Comparison of ENCODE assay signal across 19 cellular contexts in the genomic region with DNA sequence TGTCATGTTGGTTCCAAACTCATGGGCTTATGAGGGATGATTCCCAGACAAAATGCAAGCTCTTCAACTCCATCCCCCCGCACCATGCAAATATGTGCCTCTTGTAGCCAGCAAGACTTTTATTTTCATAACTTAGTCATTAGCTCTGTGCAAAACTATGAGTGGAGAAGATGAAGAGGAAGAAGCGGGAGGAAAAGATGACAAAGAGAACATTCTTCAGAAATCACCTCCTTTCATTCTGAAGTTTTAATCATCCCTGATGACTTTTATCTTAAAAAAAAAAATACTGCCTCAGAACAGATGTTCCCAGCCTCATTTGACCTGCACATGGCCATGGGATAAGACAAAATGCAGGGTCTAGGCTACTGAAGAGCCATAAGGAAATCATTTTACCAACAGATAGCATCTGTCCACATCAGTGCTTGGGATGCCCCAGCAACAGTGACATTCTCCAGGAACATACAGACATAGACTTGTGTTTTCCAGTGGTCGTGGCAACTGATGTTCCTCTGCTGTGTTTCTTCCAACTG.
DNase-seq lines count a peak whose midpoint lies in the region; TF ChIP-seq lines count a peak whose summit lies in the region.
"Had no signal": no experiment of that assay in that cellular context is flagged by ENCODE, and none has a peak within 500 bp of the region (broad histone marks: within the 10 kb centered on the region; RNA-seq: fewer than 3 reads in every experiment).

No MANE protein-coding gene starts in this region.

- TF ChIP-seq POLR2A in adrenal gland (IDR thresholded peaks at IDR 0.05), result no peak
- no peak for TF ChIP-seq POLR2A in ovary (IDR thresholded peaks at IDR 0.05)

- H3K9ac ChIP-seq in mesendoderm (ENCODE audit: low read length), result no peak overlapping the region

- no peak overlapping the region for H3K4ac ChIP-seq in mesendoderm (ENCODE audit: low read depth, low read length)

- no peak overlapping the region for H2BK15ac ChIP-seq in mesendoderm (replicated peaks; ENCODE audit: low read depth)

- no peak overlapping the region for H2BK5ac ChIP-seq in mesendoderm (ENCODE audit: low read length)

- no peak overlapping the region for H4K5ac ChIP-seq in mesendoderm (ENCODE audit: low read length)

- no CpG with 5 or more reads among the region's 3 CpGs for WGBS in mesendoderm (ENCODE audit: extremely low coverage, insufficient coverage, low lambda C conversion rate)
- whole genome bisulfite sequencing in adrenal gland, 4 donors, result 68 to 82% (median 79%) methylated on average over 3 of the region's 3 CpGs
- WGBS in ovary, 3 donors, result 54 to 72% (median 70%) methylated on average over 3 of the region's 3 CpGs

- intact Hi-C loops in activated CD4-positive, alpha-beta memory T cell treated with anti-CD3 and anti-CD28 coated beads for 36 hours (cut with micrococcal nuclease), result no loop called here
- intact Hi-C loops in adrenal gland (cut with DNase I) (no loop called here), ovary (cut with DNase I) (no loop called here)

- no peak overlapping the region for H3K27ac ChIP-seq in mesendoderm (ENCODE audit: low read depth, low read length)
- H3K27ac ChIP-seq in adrenal gland, result no peak overlapping the region
- H3K27ac ChIP-seq in ovary, result no peak overlapping the region
- H3K27ac ChIP-seq: A549 had no signal

- H3K4me2 ChIP-seq in mesendoderm (ENCODE audit: low read length), result no peak overlapping the region
- H3K4me2 ChIP-seq: A549 had no signal

- no peak overlapping the region for H2AK5ac ChIP-seq in mesendoderm (ENCODE audit: low read length)

- H3K4me1 Mint-ChIP-seq in activated CD4-positive, alpha-beta memory T cell treated with anti-CD3 and anti-CD28 coated beads for 36 hours (ENCODE audit: low read depth), result no peaks in the 10 kb centered on the region
- H3K4me1 Mint-ChIP-seq: B cell; CD4-positive, alpha-beta memory T cell had no signal

- no peak overlapping the region for H3K56ac ChIP-seq in mesendoderm (ENCODE audit: low read length)

- H3K9me3 ChIP-seq in adrenal gland (replicated peaks in 1 of 3), result no peaks in the 10 kb centered on the region
- no peaks in the 10 kb centered on the region for H3K9me3 ChIP-seq in ovary
- H3K9me3 ChIP-seq: A549, MG63 had no signal

- H3K4me1 ChIP-seq in mesendoderm (ENCODE audit: control insufficient read depth, low read depth, low read length), result peaks cover 3% of the 10 kb centered on the region
- no peaks in the 10 kb centered on the region for H3K4me1 ChIP-seq in adrenal gland (replicated peaks in 1 of 2)
- no peaks in the 10 kb centered on the region for H3K4me1 ChIP-seq in ovary (ENCODE audit: insufficient read depth)
- H3K4me1 ChIP-seq: A549 had no signal

- H3K9me3 Mint-ChIP-seq in activated CD4-positive, alpha-beta memory T cell treated with anti-CD3 and anti-CD28 coated beads for 36 hours, result no peaks in the 10 kb centered on the region

- DNase-seq in AG20443 (ENCODE audit: low spot score), result peak; percentile 67
- DNase-seq in RPMI7951 (ENCODE audit: low read depth), result peak; percentile 33
- peak; percentile 42 for DNase-seq in choroid plexus epithelial cell (ENCODE audit: low read depth)
- DNase-seq in mesendoderm, result peak; percentile 27
- DNase-seq in activated CD4-positive, alpha-beta memory T cell treated with anti-CD3 and anti-CD28 coated beads for 36 hours, result no peak
- DNase-seq in activated CD4-positive, alpha-beta T cell treated with anti-CD3 and anti-CD28 coated beads, Interleukin-2, amount 50 U/mL, for 4 hours, result no peak
- DNase-seq in adrenal gland, result no peak
- no peak for DNase-seq in ovary
- DNase-seq: CD4-positive, alpha-beta memory T cell; DMS79 treated with DMSO at 0.1 percent for 48 hours; GF-D8; MG63; NCI-H1105; NCI-H1694 treated with DMSO at 0.1 percent for 48 hours; NCI-H345; NCI-H526 treated with DMSO at 0.1 percent for 48 hours; NK-92 treated with Interleukin-12 subunit alpha and Interleukin-12 subunit beta, amount 100 ng/mL, for 24 hours had no signal

- H3K36me3 Mint-ChIP-seq in activated CD4-positive, alpha-beta memory T cell treated with anti-CD3 and anti-CD28 coated beads for 36 hours, result no peaks in the 10 kb centered on the region
- H3K36me3 Mint-ChIP-seq: CD4-positive, alpha-beta memory T cell had no signal

- POLR2A ChIA-PET in activated CD4-positive, alpha-beta memory T cell treated with anti-CD3 and anti-CD28 coated beads for 36 hours (lab: Charles Lee), result no interaction called here

- H3K23ac ChIP-seq in mesendoderm (ENCODE audit: low read length), result no peak overlapping the region

- H2BK120ac ChIP-seq in mesendoderm (ENCODE audit: low read depth, low read length), result no peak overlapping the region

- no peak for TF ChIP-seq CTCF in choroid plexus epithelial cell (conservative IDR thresholded peaks at IDR 0.05; ENCODE audit: low read depth, low read length)
- no peak for TF ChIP-seq CTCF in adrenal gland (IDR thresholded peaks at IDR 0.05)
- no peak for TF ChIP-seq CTCF in ovary (IDR thresholded peaks at IDR 0.05)

- H3K18ac ChIP-seq in mesendoderm (ENCODE audit: low read length), result no peak overlapping the region

- H3K27me3 ChIP-seq in mesendoderm (ENCODE audit: insufficient read depth, low read length, poor library complexity) (no peaks in the 10 kb centered on the region), adrenal gland (no peaks in the 10 kb centered on the region), ovary (no peaks in the 10 kb centered on the region)
- H3K27me3 ChIP-seq: MG63 had no signal

- no peaks in the 10 kb centered on the region for H3K79me2 ChIP-seq in mesendoderm (ENCODE audit: control insufficient read depth, insufficient read depth, low read length)

- H3K79me1 ChIP-seq in mesendoderm (ENCODE audit: low read length), result no peaks in the 10 kb centered on the region

- no peak overlapping the region for H3K4me3 Mint-ChIP-seq in activated CD4-positive, alpha-beta memory T cell treated with anti-CD3 and anti-CD28 coated beads for 36 hours
- H3K4me3 Mint-ChIP-seq: B cell; CD4-positive, alpha-beta memory T cell had no signal

- H3K4me3 ChIP-seq in choroid plexus epithelial cell (ENCODE audit: low read depth, low read length) (no peak overlapping the region), mesendoderm (ENCODE audit: low read length) (no peak overlapping the region), adrenal gland (no peak overlapping the region), ovary (no peak overlapping the region)
- H3K4me3 ChIP-seq: A549, MG63 had no signal

- no peak for TF ChIP-seq EP300 in ovary (IDR thresholded peaks at IDR 0.05)

- no peak overlapping the region for H4K8ac ChIP-seq in mesendoderm (ENCODE audit: low read depth, low read length)

- no peak overlapping the region for H3K27ac Mint-ChIP-seq in activated CD4-positive, alpha-beta memory T cell treated with anti-CD3 and anti-CD28 coated beads for 36 hours
- H3K27ac Mint-ChIP-seq: B cell; CD4-positive, alpha-beta memory T cell had no signal

- H3K36me3 ChIP-seq in mesendoderm (ENCODE audit: control insufficient read depth, insufficient read depth, low read length), result no peaks in the 10 kb centered on the region
- H3K36me3 ChIP-seq in adrenal gland (replicated peaks in 1 of 2), result no peaks in the 10 kb centered on the region
- H3K36me3 ChIP-seq in ovary, result no peaks in the 10 kb centered on the region
- H3K36me3 ChIP-seq: MG63 had no signal

- H3K27me3 Mint-ChIP-seq in activated CD4-positive, alpha-beta memory T cell treated with anti-CD3 and anti-CD28 coated beads for 36 hours, result no peaks in the 10 kb centered on the region
- H3K27me3 Mint-ChIP-seq: B cell; CD4-positive, alpha-beta memory T cell had no signal

- CTCF ChIA-PET in activated CD4-positive, alpha-beta memory T cell treated with anti-CD3 and anti-CD28 coated beads for 36 hours (lab: Charles Lee), result no interaction called here

Comparison
In these comparisons a context has a peak if more than half of its experiments do, and no peak if none do; other contexts are left out.
1. DNase-seq: peak in AG20443 (single experiment), RPMI7951 (single experiment), choroid plexus epithelial cell (single experiment) and mesendoderm (single experiment); none in activated CD4-positive, alpha-beta memory T cell treated with anti-CD3 and anti-CD28 coated beads for 36 hours (single experiment), activated CD4-positive, alpha-beta T cell treated with anti-CD3 and anti-CD28 coated beads, Interleukin-2, amount 50 U/mL, for 4 hours (0 of 2), adrenal gland (0 of 7) and ovary (0 of 5).